In genomic region chr2:23523651-23524260, GRCh38 we compare ENCODE assay signal across 9 cellular contexts.
DNase-seq lines count a peak whose midpoint lies in the region; ATAC-seq and TF ChIP-seq lines count a peak whose summit lies in the region.
"Had no signal": no experiment of that assay in that cellular context is flagged by ENCODE, and none has a peak within 500 bp of the region (broad histone marks: within the 10 kb centered on the region; RNA-seq: fewer than 3 reads in every experiment).

No MANE protein-coding gene starts in this region.

- CTCF ChIA-PET in HEK293T (lab: Yijun Ruan, JAX) = no interaction called here

- no peak for TF ChIP-seq POLR2A in tibial nerve (IDR thresholded peaks at IDR 0.05)

- ATAC-seq in left lung = peak; percentile 58
- no peak for ATAC-seq in HG03135 (IDR thresholded peaks at IDR 0.05; ENCODE audit: unreplicated experiment)
- ATAC-seq in HG03097 (IDR thresholded peaks at IDR 0.05; ENCODE audit: low FRiP score, unreplicated experiment) = no peak

- H3K9me3 ChIP-seq in left lung = no peaks in the 10 kb centered on the region
- no peaks in the 10 kb centered on the region for H3K9me3 ChIP-seq in tibial nerve

- WGBS in tibial nerve, 2 donors = 50 to 54% methylated on average over 16 of the region's 16 CpGs

- no peak overlapping the region for H3K27ac ChIP-seq in left lung
- peak overlapping the region; percentile 70 to 92 (median 86) for H3K27ac ChIP-seq in tibial nerve

- TF ChIP-seq CTCF in left lung (IDR thresholded peaks at IDR 0.05) (no peak), tibial nerve (IDR thresholded peaks at IDR 0.05) (no peak)

- no peaks in the 10 kb centered on the region for H3K36me3 ChIP-seq in left lung
- no peaks in the 10 kb centered on the region for H3K36me3 ChIP-seq in tibial nerve

- H3K4me1 ChIP-seq in left lung (peaks cover 0 to 2% of the 10 kb centered on the region in 2 donors), tibial nerve (peaks cover 0 to 97% (median 52%) of the 10 kb centered on the region in 4 donors)

- TF ChIP-seq EP300 in tibial nerve (IDR thresholded peaks at IDR 0.05) = peak in 1 of 2 donors; percentile 35

- POLR2A ChIA-PET in HEK293T (lab: Yijun Ruan, JAX) = no interaction called here

- no peaks in the 10 kb centered on the region for H3K27me3 ChIP-seq in left lung
- no peaks in the 10 kb centered on the region for H3K27me3 ChIP-seq in tibial nerve

- intact Hi-C loops in left lung (cut with DNase I) = no loop called here

- H3K4me3 ChIP-seq in left lung (no peak overlapping the region), tibial nerve (peak overlapping the region in 1 of 4 donors; percentile 2)

- DNase-seq in HEK293T (ENCODE audit: extremely low spot score) = no peak
- peak; percentile 38 for DNase-seq in astrocyte of the hippocampus (ENCODE audit: low read depth, low spot score)
- DNase-seq in left lung = no peak
- DNase-seq in tibial nerve (ENCODE audit: low spot score in 2 of 2) = no peak
- no peak for DNase-seq in retina
- no peak for DNase-seq in HUDEP-2 (lab: John Stamatoyannopoulos, UW; ENCODE audit: unreplicated experiment in 76 of 76)
- DNase-seq: stimulated activated CD4-positive, alpha-beta T cell treated with anti-CD3 and anti-CD28 coated beads, Interleukin-2, amount 100 ng/mL, for 48 hours had no signal

TF ChIP-seq in HEK293T, 16 proteins besides CTCF, POLR2A, EP300 and RAD21:
- TF ChIP-seq, protein P1, sequence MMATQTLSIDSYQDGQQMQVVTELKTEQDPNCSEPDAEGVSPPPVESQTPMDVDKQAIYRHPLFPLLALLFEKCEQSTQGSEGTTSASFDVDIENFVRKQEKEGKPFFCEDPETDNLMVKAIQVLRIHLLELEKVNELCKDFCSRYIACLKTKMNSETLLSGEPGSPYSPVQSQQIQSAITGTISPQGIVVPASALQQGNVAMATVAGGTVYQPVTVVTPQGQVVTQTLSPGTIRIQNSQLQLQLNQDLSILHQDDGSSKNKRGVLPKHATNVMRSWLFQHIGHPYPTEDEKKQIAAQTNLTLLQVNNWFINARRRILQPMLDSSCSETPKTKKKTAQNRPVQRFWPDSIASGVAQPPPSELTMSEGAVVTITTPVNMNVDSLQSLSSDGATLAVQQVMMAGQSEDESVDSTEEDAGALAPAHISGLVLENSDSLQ (IDR thresholded peaks at IDR 0.05) = peak; percentile 91
- TF ChIP-seq HDGF (IDR thresholded peaks at IDR 0.05; ENCODE audit: borderline replicate concordance) (no peak), SUZ12 (IDR thresholded peaks at IDR 0.05) (no peak)

Comparison
In these comparisons a context has a peak if more than half of its experiments do, and no peak if none do; other contexts are left out.
1. H3K27ac ChIP-seq: peak in tibial nerve (4 of 4); none in left lung (0 of 2).